9 cellular contexts compared by ENCODE assay signal in the genomic region with DNA sequence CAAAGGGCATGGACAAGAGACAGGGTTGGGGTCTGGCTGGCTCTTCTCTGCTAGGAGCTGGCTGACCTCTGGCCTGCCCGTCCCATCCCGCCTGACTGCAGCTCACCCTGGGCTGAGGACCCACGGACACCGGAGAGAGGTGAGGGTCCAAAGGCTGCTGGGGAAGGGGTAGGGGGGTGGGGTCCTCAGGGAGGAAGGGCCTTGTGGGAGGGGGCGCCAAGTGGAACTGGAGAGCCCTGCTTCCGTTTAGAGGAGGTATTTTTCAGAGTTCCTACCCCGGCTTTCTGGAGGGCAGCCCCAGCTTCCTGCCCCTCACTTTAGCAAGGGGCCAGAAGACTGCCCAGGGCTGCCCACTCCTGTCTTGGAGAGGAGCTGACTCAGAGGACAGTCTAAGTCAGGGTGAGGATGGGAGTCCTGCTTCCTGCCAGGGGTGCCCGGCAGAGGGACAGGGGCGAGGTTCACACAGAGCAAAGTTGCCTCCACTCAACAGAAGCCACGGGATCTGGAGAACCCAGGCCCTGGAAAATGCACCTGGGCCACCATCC. TPM values are rescaled to one million over a fixed set of nuclear protein-coding genes. Genes with fewer than 3 reads are reported as not detected.
DNase-seq lines count a peak whose midpoint lies in the region; ATAC-seq and TF ChIP-seq lines count a peak whose summit lies in the region.
"Had no signal": no experiment of that assay in that cellular context is flagged by ENCODE, and none has a peak within 500 bp of the region (broad histone marks: within the 10 kb centered on the region; RNA-seq: fewer than 3 reads in every experiment).

No MANE protein-coding gene starts in this region.

- peak overlapping the region; percentile 70 for H3K27ac Mint-ChIP-seq in activated T-cell treated with anti-CD3 and anti-CD28 coated beads, Interleukin-2, amount 50 U/mL, for 72 hours
- peak overlapping the region; percentile 60 for H3K27ac Mint-ChIP-seq in activated naive CD8-positive, alpha-beta T cell treated with anti-CD3 and anti-CD28 coated beads, Interleukin-2, amount 50 U/mL, for 24 hours

- H3K36me3 ChIP-seq in stomach = peaks cover 13 to 37% (median 36%) of the 10 kb centered on the region in 4 donors

- no peak for TF ChIP-seq POLR2A in stomach (IDR thresholded peaks at IDR 0.05)

- H3K4me3 Mint-ChIP-seq in activated T-cell treated with anti-CD3 and anti-CD28 coated beads, Interleukin-2, amount 50 U/mL, for 72 hours = peak overlapping the region; percentile 10 to 57
- peak overlapping the region; percentile 38 for H3K4me3 Mint-ChIP-seq in activated naive CD8-positive, alpha-beta T cell treated with anti-CD3 and anti-CD28 coated beads, Interleukin-2, amount 50 U/mL, for 24 hours

- 60 to 78% (median 63%) methylated on average over 10 of the region's 10 CpGs for WGBS in stomach, 5 donors

- ATAC-seq in activated T-cell treated with anti-CD3 and anti-CD28 coated beads, Interleukin-2, amount 50 U/mL, for 72 hours (replicated peaks in 1 of 2) = peak; percentile 22 to 36
- ATAC-seq in HG03064 (IDR thresholded peaks at IDR 0.05; ENCODE audit: low read depth, unreplicated experiment) (peak; percentile 7), GM18502 (IDR thresholded peaks at IDR 0.05; ENCODE audit: poor library complexity, unreplicated experiment) (no peak)
- ATAC-seq in activated naive CD8-positive, alpha-beta T cell treated with anti-CD3 and anti-CD28 coated beads, Interleukin-2, amount 50 U/mL, for 24 hours = no peak

- H3K27me3 Mint-ChIP-seq in activated T-cell treated with anti-CD3 and anti-CD28 coated beads, Interleukin-2, amount 50 U/mL, for 72 hours (ENCODE audit: low read depth) = peaks cover 1% of the 10 kb centered on the region
- H3K27me3 Mint-ChIP-seq in activated naive CD8-positive, alpha-beta T cell treated with anti-CD3 and anti-CD28 coated beads, Interleukin-2, amount 50 U/mL, for 24 hours = no peaks in the 10 kb centered on the region

- H3K36me3 Mint-ChIP-seq in activated T-cell treated with anti-CD3 and anti-CD28 coated beads, Interleukin-2, amount 50 U/mL, for 72 hours (ENCODE audit: insufficient read depth in 2 of 2) = no peaks in the 10 kb centered on the region
- H3K36me3 Mint-ChIP-seq in activated naive CD8-positive, alpha-beta T cell treated with anti-CD3 and anti-CD28 coated beads, Interleukin-2, amount 50 U/mL, for 24 hours (ENCODE audit: low read depth) = no peaks in the 10 kb centered on the region

- H3K9me3 Mint-ChIP-seq in activated T-cell treated with anti-CD3 and anti-CD28 coated beads, Interleukin-2, amount 50 U/mL, for 72 hours = no peaks in the 10 kb centered on the region
- H3K9me3 Mint-ChIP-seq in activated naive CD8-positive, alpha-beta T cell treated with anti-CD3 and anti-CD28 coated beads, Interleukin-2, amount 50 U/mL, for 24 hours = no peaks in the 10 kb centered on the region

- TF ChIP-seq CTCF in stomach (IDR thresholded peaks at IDR 0.05) = no peak

- no peak overlapping the region for H3K4me3 ChIP-seq in stomach

- no peak for TF ChIP-seq EP300 in stomach (IDR thresholded peaks at IDR 0.05)

- peaks cover 0 to 13% (median 0%) of the 10 kb centered on the region in 3 donors for H3K27me3 ChIP-seq in stomach

- DNase-seq in activated T-cell treated with anti-CD3 and anti-CD28 coated beads, Interleukin-2, amount 50 U/mL, for 72 hours = no peak
- DNase-seq in activated T-cell treated with anti-CD3 and anti-CD28 coated beads for 4 hours (no peak), stomach (no peak), retina (no peak), HuH-7 (ENCODE audit: low spot score) (no peak)
- DNase-seq in activated naive CD8-positive, alpha-beta T cell treated with anti-CD3 and anti-CD28 coated beads, Interleukin-2, amount 50 U/mL, for 24 hours = no peak

- no peaks in the 10 kb centered on the region for H3K9me3 ChIP-seq in stomach

- peaks cover 6 to 42% (median 36%) of the 10 kb centered on the region in 4 donors for H3K4me1 ChIP-seq in stomach

- peak overlapping the region in 3 of 5 donors; percentile 3 to 65 (median 26) for H3K27ac ChIP-seq in stomach
- H3K27ac ChIP-seq: C4-2B had no signal

- intact Hi-C loops in stomach (cut with DNase I; ENCODE audit: low total_unique reads) = no loop called here

- peaks cover 16% of the 10 kb centered on the region for H3K4me1 Mint-ChIP-seq in activated T-cell treated with anti-CD3 and anti-CD28 coated beads, Interleukin-2, amount 50 U/mL, for 72 hours (ENCODE audit: low read depth)
- H3K4me1 Mint-ChIP-seq in activated naive CD8-positive, alpha-beta T cell treated with anti-CD3 and anti-CD28 coated beads, Interleukin-2, amount 50 U/mL, for 24 hours = peaks cover 20% of the 10 kb centered on the region

RNA-seq across cellular contexts. Expression of gene LARGE2, which starts 7.1 kb away (rescaled TPM):
- total RNA-seq in activated T-cell treated with anti-CD3 and anti-CD28 coated beads, Interleukin-2, amount 50 U/mL, for 72 hours = 1 to 10 TPM in 1 of 2 donors, under 1 TPM in 1; 0.90 to 1.4 TPM
- total RNA-seq in stomach = 10 to 100 TPM in 1 of 5 donors, 1 to 10 TPM in 2, not detected in 2; 4.2 to 11.3 (median 7.6) TPM
- 10 to 100 TPM; 13.8 to 45.1 (median 17.4) TPM for polyA plus RNA-seq in stomach

RNA-seq across cellular contexts. Expression of gene PEX16, which starts 11.9 kb away (rescaled TPM):
- 10 to 100 TPM; 42.5 to 46.8 TPM for total RNA-seq in activated T-cell treated with anti-CD3 and anti-CD28 coated beads, Interleukin-2, amount 50 U/mL, for 72 hours
- total RNA-seq in stomach = 10 to 100 TPM in 4 of 5 donors, 1 to 10 TPM in 1; 9.9 to 72.7 (median 41.9) TPM
- polyA plus RNA-seq in stomach = 10 to 100 TPM; 35.5 to 44.2 (median 38.5) TPM

RNA-seq across cellular contexts. Expression of gene FREY1, which starts 22.5 kb away (rescaled TPM):
- 1 to 10 TPM; 1.3 to 1.9 TPM for total RNA-seq in activated T-cell treated with anti-CD3 and anti-CD28 coated beads, Interleukin-2, amount 50 U/mL, for 72 hours
- total RNA-seq in stomach = 1 to 10 TPM in 2 of 5 donors, not detected in 3; 6.7 to 9.9 TPM
- under 1 TPM in 2 of 3 donors, not detected in 1; 0.33 to 0.50 TPM for polyA plus RNA-seq in stomach

RNA-seq across cellular contexts. Expression of gene MAPK8IP1, which starts 44.1 kb away (rescaled TPM):
- under 1 TPM; 0.50 to 0.69 TPM for total RNA-seq in activated T-cell treated with anti-CD3 and anti-CD28 coated beads, Interleukin-2, amount 50 U/mL, for 72 hours
- 1 to 10 TPM in 4 of 5 donors, not detected in 1; 2.9 to 8.0 (median 6.2) TPM for total RNA-seq in stomach
- 1 to 10 TPM; 4.9 to 8.3 (median 7.6) TPM for polyA plus RNA-seq in stomach

Comparison
In these comparisons a context has a peak if more than half of its experiments do, and no peak if none do; other contexts are left out.
1. ATAC-seq: peak in activated T-cell treated with anti-CD3 and anti-CD28 coated beads, Interleukin-2, amount 50 U/mL, for 72 hours (2 of 2) and HG03064 (single experiment); none in activated naive CD8-positive, alpha-beta T cell treated with anti-CD3 and anti-CD28 coated beads, Interleukin-2, amount 50 U/mL, for 24 hours (single experiment) and GM18502 (single experiment).